ENCODE assay signal across 1 cellular context in the genomic region with DNA sequence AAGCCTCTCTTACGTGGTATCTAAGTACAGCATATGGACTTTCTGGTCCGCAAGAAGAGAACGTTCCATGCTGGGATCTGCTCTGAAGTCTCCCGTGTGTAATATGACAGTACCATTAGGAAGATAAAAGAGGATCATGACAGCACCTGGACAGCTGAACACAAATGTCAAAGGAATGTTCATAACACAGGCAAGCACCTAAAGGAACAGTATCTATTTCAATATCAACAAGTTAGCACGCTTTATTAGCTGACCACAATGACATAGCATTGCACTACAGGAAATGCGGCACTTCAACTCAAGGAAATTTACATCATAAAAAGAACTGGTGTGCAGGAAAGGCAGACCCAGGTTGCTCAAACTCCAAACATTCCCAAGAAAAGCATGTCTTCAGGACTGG.
TF ChIP-seq lines count a peak whose summit lies in the region.

No MANE protein-coding gene starts in this region.

TF ChIP-seq in GM23338, 12 proteins besides CTCF, POLR2A, EP300 and RAD21 (continued from another document):
- TF ChIP-seq, protein P1, sequence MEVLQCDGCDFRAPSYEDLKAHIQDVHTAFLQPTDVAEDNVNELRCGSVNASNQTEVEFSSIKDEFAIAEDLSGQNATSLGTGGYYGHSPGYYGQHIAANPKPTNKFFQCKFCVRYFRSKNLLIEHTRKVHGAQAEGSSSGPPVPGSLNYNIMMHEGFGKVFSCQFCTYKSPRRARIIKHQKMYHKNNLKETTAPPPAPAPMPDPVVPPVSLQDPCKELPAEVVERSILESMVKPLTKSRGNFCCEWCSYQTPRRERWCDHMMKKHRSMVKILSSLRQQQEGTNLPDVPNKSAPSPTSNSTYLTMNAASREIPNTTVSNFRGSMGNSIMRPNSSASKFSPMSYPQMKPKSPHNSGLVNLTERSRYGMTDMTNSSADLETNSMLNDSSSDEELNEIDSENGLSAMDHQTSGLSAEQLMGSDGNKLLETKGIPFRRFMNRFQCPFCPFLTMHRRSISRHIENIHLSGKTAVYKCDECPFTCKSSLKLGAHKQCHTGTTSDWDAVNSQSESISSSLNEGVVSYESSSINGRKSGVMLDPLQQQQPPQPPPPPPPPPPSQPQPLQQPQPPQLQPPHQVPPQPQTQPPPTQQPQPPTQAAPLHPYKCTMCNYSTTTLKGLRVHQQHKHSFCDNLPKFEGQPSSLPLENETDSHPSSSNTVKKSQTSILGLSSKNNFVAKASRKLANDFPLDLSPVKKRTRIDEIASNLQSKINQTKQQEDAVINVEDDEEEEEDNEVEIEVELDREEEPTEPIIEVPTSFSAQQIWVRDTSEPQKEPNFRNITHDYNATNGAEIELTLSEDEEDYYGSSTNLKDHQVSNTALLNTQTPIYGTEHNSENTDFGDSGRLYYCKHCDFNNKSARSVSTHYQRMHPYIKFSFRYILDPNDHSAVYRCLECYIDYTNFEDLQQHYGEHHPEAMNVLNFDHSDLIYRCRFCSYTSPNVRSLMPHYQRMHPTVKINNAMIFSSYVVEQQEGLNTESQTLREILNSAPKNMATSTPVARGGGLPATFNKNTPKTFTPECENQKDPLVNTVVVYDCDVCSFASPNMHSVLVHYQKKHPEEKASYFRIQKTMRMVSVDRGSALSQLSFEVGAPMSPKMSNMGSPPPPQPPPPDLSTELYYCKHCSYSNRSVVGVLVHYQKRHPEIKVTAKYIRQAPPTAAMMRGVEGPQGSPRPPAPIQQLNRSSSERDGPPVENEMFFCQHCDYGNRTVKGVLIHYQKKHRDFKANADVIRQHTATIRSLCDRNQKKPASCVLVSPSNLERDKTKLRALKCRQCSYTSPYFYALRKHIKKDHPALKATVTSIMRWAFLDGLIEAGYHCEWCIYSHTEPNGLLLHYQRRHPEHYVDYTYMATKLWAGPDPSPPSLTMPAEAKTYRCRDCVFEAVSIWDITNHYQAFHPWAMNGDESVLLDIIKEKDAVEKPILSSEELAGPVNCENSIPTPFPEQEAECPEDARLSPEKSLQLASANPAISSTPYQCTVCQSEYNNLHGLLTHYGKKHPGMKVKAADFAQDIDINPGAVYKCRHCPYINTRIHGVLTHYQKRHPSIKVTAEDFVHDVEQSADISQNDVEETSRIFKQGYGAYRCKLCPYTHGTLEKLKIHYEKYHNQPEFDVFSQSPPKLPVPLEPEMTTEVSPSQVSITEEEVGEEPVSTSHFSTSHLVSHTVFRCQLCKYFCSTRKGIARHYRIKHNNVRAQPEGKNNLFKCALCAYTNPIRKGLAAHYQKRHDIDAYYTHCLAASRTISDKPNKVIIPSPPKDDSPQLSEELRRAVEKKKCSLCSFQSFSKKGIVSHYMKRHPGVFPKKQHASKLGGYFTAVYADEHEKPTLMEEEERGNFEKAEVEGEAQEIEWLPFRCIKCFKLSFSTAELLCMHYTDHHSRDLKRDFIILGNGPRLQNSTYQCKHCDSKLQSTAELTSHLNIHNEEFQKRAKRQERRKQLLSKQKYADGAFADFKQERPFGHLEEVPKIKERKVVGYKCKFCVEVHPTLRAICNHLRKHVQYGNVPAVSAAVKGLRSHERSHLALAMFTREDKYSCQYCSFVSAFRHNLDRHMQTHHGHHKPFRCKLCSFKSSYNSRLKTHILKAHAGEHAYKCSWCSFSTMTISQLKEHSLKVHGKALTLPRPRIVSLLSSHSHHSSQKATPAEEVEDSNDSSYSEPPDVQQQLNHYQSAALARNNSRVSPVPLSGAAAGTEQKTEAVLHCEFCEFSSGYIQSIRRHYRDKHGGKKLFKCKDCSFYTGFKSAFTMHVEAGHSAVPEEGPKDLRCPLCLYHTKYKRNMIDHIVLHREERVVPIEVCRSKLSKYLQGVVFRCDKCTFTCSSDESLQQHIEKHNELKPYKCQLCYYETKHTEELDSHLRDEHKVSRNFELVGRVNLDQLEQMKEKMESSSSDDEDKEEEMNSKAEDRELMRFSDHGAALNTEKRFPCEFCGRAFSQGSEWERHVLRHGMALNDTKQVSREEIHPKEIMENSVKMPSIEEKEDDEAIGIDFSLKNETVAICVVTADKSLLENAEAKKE (CRISPR knock-in tag; IDR thresholded peaks at IDR 0.05): no peak
- TF ChIP-seq ZNF114 (CRISPR knock-in tag; IDR thresholded peaks at IDR 0.05): no peak
